In the genomic region with DNA sequence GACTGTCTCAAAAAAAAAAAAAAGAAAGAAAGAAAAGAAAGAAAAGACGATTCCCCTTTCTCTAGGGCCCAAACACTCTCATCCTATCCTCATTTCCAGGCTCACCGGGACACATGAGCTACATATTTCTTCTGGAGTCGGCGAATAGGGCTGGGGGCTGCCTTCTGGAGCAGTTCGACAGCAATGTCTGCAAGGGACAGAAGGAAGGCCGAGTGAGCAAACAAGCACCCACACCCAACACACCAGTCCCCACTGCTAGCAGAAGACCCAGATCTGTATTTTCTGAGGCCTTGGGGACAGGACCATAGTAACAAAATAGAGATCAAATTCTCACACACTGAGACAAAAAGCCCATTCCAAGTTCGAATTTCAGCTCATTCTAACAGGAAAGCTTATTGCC, we compare ENCODE assay signal across 1 cellular context.
TF ChIP-seq lines count a peak whose summit lies in the region.

No MANE protein-coding gene starts in this region.

TF ChIP-seq in HCT116, 20 proteins besides CTCF, POLR2A, EP300 and RAD21 (continued from another document):
- TF ChIP-seq, protein P1, sequence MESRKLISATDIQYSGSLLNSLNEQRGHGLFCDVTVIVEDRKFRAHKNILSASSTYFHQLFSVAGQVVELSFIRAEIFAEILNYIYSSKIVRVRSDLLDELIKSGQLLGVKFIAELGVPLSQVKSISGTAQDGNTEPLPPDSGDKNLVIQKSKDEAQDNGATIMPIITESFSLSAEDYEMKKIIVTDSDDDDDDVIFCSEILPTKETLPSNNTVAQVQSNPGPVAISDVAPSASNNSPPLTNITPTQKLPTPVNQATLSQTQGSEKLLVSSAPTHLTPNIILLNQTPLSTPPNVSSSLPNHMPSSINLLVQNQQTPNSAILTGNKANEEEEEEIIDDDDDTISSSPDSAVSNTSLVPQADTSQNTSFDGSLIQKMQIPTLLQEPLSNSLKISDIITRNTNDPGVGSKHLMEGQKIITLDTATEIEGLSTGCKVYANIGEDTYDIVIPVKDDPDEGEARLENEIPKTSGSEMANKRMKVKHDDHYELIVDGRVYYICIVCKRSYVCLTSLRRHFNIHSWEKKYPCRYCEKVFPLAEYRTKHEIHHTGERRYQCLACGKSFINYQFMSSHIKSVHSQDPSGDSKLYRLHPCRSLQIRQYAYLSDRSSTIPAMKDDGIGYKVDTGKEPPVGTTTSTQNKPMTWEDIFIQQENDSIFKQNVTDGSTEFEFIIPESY (IDR thresholded peaks at IDR 0.05; ENCODE audit: extremely low read depth, insufficient replicate concordance, low read length): no peak
- TF ChIP-seq, protein P2, sequence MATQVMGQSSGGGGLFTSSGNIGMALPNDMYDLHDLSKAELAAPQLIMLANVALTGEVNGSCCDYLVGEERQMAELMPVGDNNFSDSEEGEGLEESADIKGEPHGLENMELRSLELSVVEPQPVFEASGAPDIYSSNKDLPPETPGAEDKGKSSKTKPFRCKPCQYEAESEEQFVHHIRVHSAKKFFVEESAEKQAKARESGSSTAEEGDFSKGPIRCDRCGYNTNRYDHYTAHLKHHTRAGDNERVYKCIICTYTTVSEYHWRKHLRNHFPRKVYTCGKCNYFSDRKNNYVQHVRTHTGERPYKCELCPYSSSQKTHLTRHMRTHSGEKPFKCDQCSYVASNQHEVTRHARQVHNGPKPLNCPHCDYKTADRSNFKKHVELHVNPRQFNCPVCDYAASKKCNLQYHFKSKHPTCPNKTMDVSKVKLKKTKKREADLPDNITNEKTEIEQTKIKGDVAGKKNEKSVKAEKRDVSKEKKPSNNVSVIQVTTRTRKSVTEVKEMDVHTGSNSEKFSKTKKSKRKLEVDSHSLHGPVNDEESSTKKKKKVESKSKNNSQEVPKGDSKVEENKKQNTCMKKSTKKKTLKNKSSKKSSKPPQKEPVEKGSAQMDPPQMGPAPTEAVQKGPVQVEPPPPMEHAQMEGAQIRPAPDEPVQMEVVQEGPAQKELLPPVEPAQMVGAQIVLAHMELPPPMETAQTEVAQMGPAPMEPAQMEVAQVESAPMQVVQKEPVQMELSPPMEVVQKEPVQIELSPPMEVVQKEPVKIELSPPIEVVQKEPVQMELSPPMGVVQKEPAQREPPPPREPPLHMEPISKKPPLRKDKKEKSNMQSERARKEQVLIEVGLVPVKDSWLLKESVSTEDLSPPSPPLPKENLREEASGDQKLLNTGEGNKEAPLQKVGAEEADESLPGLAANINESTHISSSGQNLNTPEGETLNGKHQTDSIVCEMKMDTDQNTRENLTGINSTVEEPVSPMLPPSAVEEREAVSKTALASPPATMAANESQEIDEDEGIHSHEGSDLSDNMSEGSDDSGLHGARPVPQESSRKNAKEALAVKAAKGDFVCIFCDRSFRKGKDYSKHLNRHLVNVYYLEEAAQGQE (IDR thresholded peaks at IDR 0.05; ENCODE audit: low read depth): no peak
- no peak for TF ChIP-seq JUND (IDR thresholded peaks at IDR 0.05)
- no peak for TF ChIP-seq SIN3A (IDR thresholded peaks at IDR 0.05; ENCODE audit: low read depth)
- no peak for TF ChIP-seq ZFX (IDR thresholded peaks at IDR 0.05)
- TF ChIP-seq YY1 (IDR thresholded peaks at IDR 0.05; ENCODE audit: extremely low read depth, insufficient replicate concordance, low read depth, low read length): no peak
- no peak for TF ChIP-seq EGR1 (IDR thresholded peaks at IDR 0.05; ENCODE audit: low read depth)
- no peak for TF ChIP-seq SP1 (IDR thresholded peaks at IDR 0.05; ENCODE audit: low read depth)
- TF ChIP-seq CEBPB (IDR thresholded peaks at IDR 0.05; ENCODE audit: low read depth): no peak
- TF ChIP-seq POLR2AphosphoS5 (IDR thresholded peaks at IDR 0.05; ENCODE audit: low read depth, low read length): no peak
- TF ChIP-seq, protein P3, sequence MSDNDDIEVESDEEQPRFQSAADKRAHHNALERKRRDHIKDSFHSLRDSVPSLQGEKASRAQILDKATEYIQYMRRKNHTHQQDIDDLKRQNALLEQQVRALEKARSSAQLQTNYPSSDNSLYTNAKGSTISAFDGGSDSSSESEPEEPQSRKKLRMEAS (IDR thresholded peaks at IDR 0.05): no peak
- TF ChIP-seq FOSL1 (IDR thresholded peaks at IDR 0.05; ENCODE audit: low read depth): no peak
- no peak for TF ChIP-seq ELF1 (IDR thresholded peaks at IDR 0.05; ENCODE audit: borderline replicate concordance, low read depth)
- TF ChIP-seq EZH2 (IDR thresholded peaks at IDR 0.05): no peak
- TF ChIP-seq CBX3 (IDR thresholded peaks at IDR 0.05; ENCODE audit: low read depth): no peak
- no peak for TF ChIP-seq EZH2phosphoT487 (IDR thresholded peaks at IDR 0.05; ENCODE audit: borderline replicate concordance)
- TF ChIP-seq, protein P4, sequence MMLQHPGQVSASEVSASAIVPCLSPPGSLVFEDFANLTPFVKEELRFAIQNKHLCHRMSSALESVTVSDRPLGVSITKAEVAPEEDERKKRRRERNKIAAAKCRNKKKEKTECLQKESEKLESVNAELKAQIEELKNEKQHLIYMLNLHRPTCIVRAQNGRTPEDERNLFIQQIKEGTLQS (IDR thresholded peaks at IDR 0.05): no peak
- TF ChIP-seq ZNF274 (IDR thresholded peaks at IDR 0.05; ENCODE audit: low read depth, low read length): no peak
TF ChIP-seq in HCT116: peak in this region for 0.
